14 cellular contexts compared by ENCODE assay signal in genomic region chr17:81417049-81417878, GRCh38. TPM values are rescaled to one million over a fixed set of nuclear protein-coding genes. Genes with fewer than 3 reads are reported as not detected.
A peak's percentile ranks its signal among the peaks of the same experiment; 100 is the strongest.
DNase-seq lines count a peak whose midpoint lies in the region; ATAC-seq and TF ChIP-seq lines count a peak whose summit lies in the region.
"Had no signal": no experiment of that assay in that cellular context is flagged by ENCODE, and none has a peak within 500 bp of the region (broad histone marks: within the 10 kb centered on the region; RNA-seq: fewer than 3 reads in every experiment).

No MANE protein-coding gene starts in this region.

- H3K27me3 ChIP-seq in BLaER1 treated with 17β-estradiol and CSF1 and Interleukin-3, amounts not matched to agents 10 nM and 100 nM: peaks cover 0 to 21% (median 0%) of the 10 kb centered on the region in 11 experiments; a peak in 4 of 22 replicates
- H3K27me3 ChIP-seq in right atrium auricular region: no peaks in the 10 kb centered on the region
- peaks cover 0 to 8% (median 0%) of the 10 kb centered on the region in 3 donors for H3K27me3 ChIP-seq in stomach

- TF ChIP-seq CTCF in right atrium auricular region (IDR thresholded peaks at IDR 0.05) (no peak), stomach (IDR thresholded peaks at IDR 0.05) (no peak), Calu3 (IDR thresholded peaks at IDR 0.05; ENCODE audit: unreplicated experiment) (no peak)

- H3K4me1 Mint-ChIP-seq in Calu3 (ENCODE audit: low read depth, unreplicated experiment): no peaks in the 10 kb centered on the region

- peaks cover 14% of the 10 kb centered on the region for H3K36me3 Mint-ChIP-seq in Calu3 (ENCODE audit: insufficient read depth, unreplicated experiment)

- no peak overlapping the region for H3K27ac ChIP-seq in BLaER1 treated with 17β-estradiol and CSF1 and Interleukin-3, amounts not matched to agents 10 nM and 100 nM
- H3K27ac ChIP-seq in right atrium auricular region (peak overlapping the region; percentile 66 to 93), stomach (peak overlapping the region; percentile 86 to 95 (median 92))

- BruUV-seq in Calu3 (replicated peaks; lab: Mats Ljungman, UMichigan): no TSS peak

- no peaks in the 10 kb centered on the region for H3K9me3 ChIP-seq in BLaER1 treated with 17β-estradiol and CSF1 and Interleukin-3, amounts not matched to agents 10 nM and 100 nM (replicated peaks in 1 of 11)
- no peaks in the 10 kb centered on the region for H3K9me3 ChIP-seq in right atrium auricular region
- no peaks in the 10 kb centered on the region for H3K9me3 ChIP-seq in stomach

- H3K27ac Mint-ChIP-seq in Calu3 (ENCODE audit: unreplicated experiment): no peak overlapping the region
- H3K27ac Mint-ChIP-seq: activated CD8-positive, alpha-beta T cell treated with anti-CD3 and anti-CD28 coated beads, Interleukin-2, amount 10 ng/mL, durations not matched to agents 7 days and 5 days; dendritic cell treated with granulocyte-macrophage colony-stimulating factor and Interleukin-4, amounts not matched to agents 40 ng/mL and 50 ng/mL, for 4 days had no signal

- H3K4me3 Mint-ChIP-seq in Calu3 (ENCODE audit: low read depth, unreplicated experiment): no peak overlapping the region
- H3K4me3 Mint-ChIP-seq: activated CD8-positive, alpha-beta T cell treated with anti-CD3 and anti-CD28 coated beads, Interleukin-2, amount 10 ng/mL, durations not matched to agents 7 days and 5 days; dendritic cell treated with granulocyte-macrophage colony-stimulating factor and Interleukin-4, amounts not matched to agents 40 ng/mL and 50 ng/mL, for 4 days had no signal

- H3K9ac ChIP-seq in BLaER1 treated with 17β-estradiol and CSF1 and Interleukin-3, amounts not matched to agents 10 nM and 100 nM: peak overlapping the region in 4 of 11 experiments; percentile 13 to 39 (median 34); a peak in 6 of 22 replicates

- H3K4me3 ChIP-seq in BLaER1 treated with 17β-estradiol and CSF1 and Interleukin-3, amounts not matched to agents 10 nM and 100 nM: no peak overlapping the region; a peak in 1 of 20 replicates
- no peak overlapping the region for H3K4me3 ChIP-seq in right atrium auricular region
- H3K4me3 ChIP-seq in stomach: no peak overlapping the region

- WGBS in stomach, 5 donors: 65 to 85% (median 75%) methylated on average over 30 to 38 of the region's 38 CpGs

- no peaks in the 10 kb centered on the region for H3K9me3 Mint-ChIP-seq in Calu3 (ENCODE audit: low read depth, unreplicated experiment)
- H3K9me3 Mint-ChIP-seq: dendritic cell treated with granulocyte-macrophage colony-stimulating factor and Interleukin-4, amounts not matched to agents 40 ng/mL and 50 ng/mL, for 4 days had no signal

- DNase-seq in right atrium auricular region (ENCODE audit: low spot score) (peak; percentile 81), stomach (no peak), Calu3 (no peak), AML-193 (lab: John Stamatoyannopoulos, UW) (no peak)
- DNase-seq: activated CD8-positive, alpha-beta T cell treated with anti-CD3 and anti-CD28 coated beads, Interleukin-2, amount 10 ng/mL, durations not matched to agents 7 days and 5 days; activated naive CD4-positive, alpha-beta T cell; Karpas-422; OCI-M1; stimulated activated CD4-positive, alpha-beta T cell treated with anti-CD3 and anti-CD28 coated beads, Interleukin-12 subunit alpha, Interleukin-12 subunit beta, amount 100 ng/mL, for 4 hours had no signal

- peaks cover 64 to 100% (median 100%) of the 10 kb centered on the region in 10 experiments for H3K4me1 ChIP-seq in BLaER1 treated with 17β-estradiol and CSF1 and Interleukin-3, amounts not matched to agents 10 nM and 100 nM
- H3K4me1 ChIP-seq in right atrium auricular region: peaks cover 0 to 69% of the 10 kb centered on the region in 2 donors
- peaks cover 63 to 72% (median 70%) of the 10 kb centered on the region in 4 donors for H3K4me1 ChIP-seq in stomach

- peaks cover 14% of the 10 kb centered on the region for H3K27me3 Mint-ChIP-seq in Calu3 (ENCODE audit: unreplicated experiment)

- H3K36me3 ChIP-seq in BLaER1 treated with 17β-estradiol and CSF1 and Interleukin-3, amounts not matched to agents 10 nM and 100 nM: peaks cover 0 to 32% (median 0%) of the 10 kb centered on the region in 11 experiments; a peak in 5 of 22 replicates
- H3K36me3 ChIP-seq in right atrium auricular region (no peaks in the 10 kb centered on the region), stomach (no peaks in the 10 kb centered on the region)

- intact Hi-C loops in stomach (cut with DNase I; ENCODE audit: low total_unique reads) (no loop called here), Calu3 (cut with micrococcal nuclease; ENCODE audit: unreplicated experiment) (no loop called here)

- no peak for TF ChIP-seq POLR2A in stomach (IDR thresholded peaks at IDR 0.05)

- H4K20me1 ChIP-seq in BLaER1 treated with 17β-estradiol and CSF1 and Interleukin-3, amounts not matched to agents 10 nM and 100 nM: peaks cover 50 to 100% (median 99%) of the 10 kb centered on the region in 11 experiments; a peak in 20 of 22 replicates

- peak overlapping the region; percentile 51 to 99 (median 91) for H3K4me2 ChIP-seq in BLaER1 treated with 17β-estradiol and CSF1 and Interleukin-3, amounts not matched to agents 10 nM and 100 nM

- peak; percentile 10 for ATAC-seq in SK-N-SH treated with all-trans-retinoic acid at 6 μM for 48 hours
- ATAC-seq in esophagus mucosa: no peak
- ATAC-seq in HG03457 (IDR thresholded peaks at IDR 0.05; ENCODE audit: unreplicated experiment): no peak
- ATAC-seq: activated CD8-positive, alpha-beta T cell treated with anti-CD3 and anti-CD28 coated beads, Interleukin-2, amount 10 ng/mL, durations not matched to agents 7 days and 5 days had no signal

- CTCF ChIA-PET in Calu3 (lab: Charles Lee): interaction anchor here (0.6 kb wide), 1 partner anchor 74 kb away, joined by 4 read pairs; no protein-coding TSS in a partner anchor

- TF ChIP-seq EP300 in stomach (IDR thresholded peaks at IDR 0.05): no peak

TF ChIP-seq in SK-N-SH treated with all-trans-retinoic acid at 6 μM for 48 hours, 23 proteins besides CTCF, POLR2A, EP300 and RAD21:
- TF ChIP-seq OSR1 (CRISPR knock-in tag; IDR thresholded peaks at IDR 0.05) (no peak), ZNF8 (CRISPR knock-in tag; IDR thresholded peaks at IDR 0.05) (no peak), ZFP30 (CRISPR knock-in tag; IDR thresholded peaks at IDR 0.05) (no peak), ARNTL (CRISPR knock-in tag; IDR thresholded peaks at IDR 0.05; ENCODE audit: borderline replicate concordance, low read depth) (no peak), ZC3H10 (CRISPR knock-in tag; IDR thresholded peaks at IDR 0.05) (no peak), ZNF565 (CRISPR knock-in tag; conservative IDR thresholded peaks at IDR 0.05; ENCODE audit: low read depth) (no peak), TOX (CRISPR knock-in tag; IDR thresholded peaks at IDR 0.05; ENCODE audit: borderline replicate concordance) (no peak), POU6F1 (CRISPR knock-in tag; IDR thresholded peaks at IDR 0.05; ENCODE audit: borderline replicate concordance, low read depth) (no peak)

RNA-seq across cellular contexts. Expression of gene BAHCC1, which starts 22.0 kb away (rescaled TPM):
- 10 to 100 TPM in 1 of 2 donors, 1 to 10 TPM in 1; 5.8 to 12.7 TPM for total RNA-seq in right atrium auricular region
- 10 to 100 TPM in 4 of 5 donors, 1 to 10 TPM in 1; 8.6 to 56.2 (median 15.2) TPM for total RNA-seq in stomach
- polyA plus RNA-seq in stomach: 1 to 10 TPM; 4.9 to 6.6 (median 5.1) TPM
- total RNA-seq in esophagus mucosa: 4.2 TPM
- 0.17 and 0.27 TPM in 2 replicates for total RNA-seq in Calu3 (2022)

Comparison
In these comparisons a context has a peak if more than half of its experiments do, and no peak if none do; other contexts are left out.
1. H3K27ac ChIP-seq: peak in right atrium auricular region (2 of 2) and stomach (5 of 5); none in BLaER1 treated with 17β-estradiol and CSF1 and Interleukin-3, amounts not matched to agents 10 nM and 100 nM (0 of 11).